ENCODE assay signal across 22 cellular contexts in the genomic region with DNA sequence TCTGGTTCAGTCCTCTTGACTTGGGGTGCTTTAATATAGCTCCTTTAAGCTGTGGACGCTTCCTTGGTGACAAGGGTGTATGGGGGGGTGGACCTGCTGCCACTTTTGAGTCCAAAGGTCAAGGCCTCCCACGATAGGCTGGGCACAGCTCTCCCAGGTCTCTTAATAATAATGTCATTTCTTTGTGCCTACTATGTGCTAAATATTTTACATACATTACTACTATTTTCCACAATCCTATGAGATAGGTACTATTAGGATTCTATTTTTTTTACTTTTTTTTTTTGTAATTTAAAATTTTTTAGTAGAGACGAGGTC. TPM values are rescaled to one million over a fixed set of nuclear protein-coding genes. Genes with fewer than 3 reads are reported as not detected.
A peak's percentile ranks its signal among the peaks of the same experiment; 100 is the strongest.
DNase-seq lines count a peak whose midpoint lies in the region; ATAC-seq lines count a peak whose summit lies in the region.
"Had no signal": no experiment of that assay in that cellular context is flagged by ENCODE, and none has a peak within 500 bp of the region (broad histone marks: within the 10 kb centered on the region; RNA-seq: fewer than 3 reads in every experiment).

No MANE protein-coding gene starts in this region.

- no peaks in the 10 kb centered on the region for H3K9me3 ChIP-seq in BLaER1 treated with 17β-estradiol and CSF1 and Interleukin-3, amounts not matched to agents 10 nM and 100 nM (replicated peaks in 1 of 11)
- H3K9me3 ChIP-seq: esophagus muscularis mucosa, gastroesophageal sphincter, spleen had no signal

- no peak overlapping the region for H3K9ac ChIP-seq in BLaER1 treated with 17β-estradiol and CSF1 and Interleukin-3, amounts not matched to agents 10 nM and 100 nM

- no peak for DNase-seq in activated CD4-positive, alpha-beta T cell treated with anti-CD3 and anti-CD28 coated beads for 36 hours
- DNase-seq in activated CD4-positive, alpha-beta T cell treated with anti-CD3 and anti-CD28 coated beads for 48 hours, result no peak
- DNase-seq in naive thymus-derived CD8-positive, alpha-beta T cell, result no peak
- no peak for DNase-seq in NCI-H1417 (lab: John Stamatoyannopoulos, UW)
- no peak for DNase-seq in substantia nigra (lab: John Stamatoyannopoulos, UW)
- DNase-seq in GF-D8 (lab: John Stamatoyannopoulos, UW), result no peak
- DNase-seq: activated CD4-positive, CD25-positive, alpha-beta regulatory T cell; aorta; central memory CD4-positive, alpha-beta T cell; HCEC 1CT; KBM-7; PC-9; stimulated activated CD4-positive, alpha-beta T cell treated with anti-CD3 and anti-CD28 coated beads, Interleukin-4, amount 100 ng/mL, for 4 hours had no signal

- POLR2A ChIA-PET in activated CD4-positive, alpha-beta T cell treated with anti-CD3 and anti-CD28 coated beads for 36 hours (lab: Charles Lee), result interaction anchor here (1.0 to 1.9 kb wide), 2 partner anchors 14 to 27 kb away, joined by 4 to 8 read pairs; no protein-coding TSS in a partner anchor
- POLR2A ChIA-PET in naive thymus-derived CD8-positive, alpha-beta T cell (lab: Charles Lee), result interaction anchor here (0.8 to 15.0 kb wide), 7 partner anchors 10 to 45 kb away, joined by 3 to 452 read pairs (median 9); partner anchors contain the start of gene UCP2

- peaks cover 12% of the 10 kb centered on the region for H3K36me3 Mint-ChIP-seq in activated CD4-positive, alpha-beta T cell treated with anti-CD3 and anti-CD28 coated beads for 36 hours (ENCODE audit: low read depth)
- peaks cover 29% of the 10 kb centered on the region for H3K36me3 Mint-ChIP-seq in activated T-helper 17 cell treated with anti-CD3 and anti-CD28 coated beads, Interleukin-2, amount 50 U/mL, for 72 hours (ENCODE audit: low read depth)
- peaks cover 0 to 3% (median 2%) of the 10 kb centered on the region in 3 donors for H3K36me3 Mint-ChIP-seq in naive thymus-derived CD8-positive, alpha-beta T cell

- intact Hi-C loops in activated CD4-positive, alpha-beta T cell treated with anti-CD3 and anti-CD28 coated beads for 36 hours (cut with DNase I, micrococcal nuclease), result no loop called here

- H3K27me3 Mint-ChIP-seq in activated CD4-positive, alpha-beta T cell treated with anti-CD3 and anti-CD28 coated beads for 36 hours, result no peaks in the 10 kb centered on the region
- no peaks in the 10 kb centered on the region for H3K27me3 Mint-ChIP-seq in activated T-helper 17 cell treated with anti-CD3 and anti-CD28 coated beads, Interleukin-2, amount 50 U/mL, for 72 hours
- H3K27me3 Mint-ChIP-seq in naive thymus-derived CD8-positive, alpha-beta T cell, result no peaks in the 10 kb centered on the region

- peak overlapping the region in 1 of 11 experiments; percentile 20; a peak in 2 of 22 replicates for H3K27ac ChIP-seq in BLaER1 treated with 17β-estradiol and CSF1 and Interleukin-3, amounts not matched to agents 10 nM and 100 nM
- H3K27ac ChIP-seq in substantia nigra (ENCODE audit: low read depth, low read length, poor library complexity, severe bottlenecking), result no peak overlapping the region
- H3K27ac ChIP-seq: esophagus muscularis mucosa, gastroesophageal sphincter, PC-9 had no signal

- no peaks in the 10 kb centered on the region for H3K9me3 Mint-ChIP-seq in activated CD4-positive, alpha-beta T cell treated with anti-CD3 and anti-CD28 coated beads for 36 hours (ENCODE audit: low read depth)
- H3K9me3 Mint-ChIP-seq in activated T-helper 17 cell treated with anti-CD3 and anti-CD28 coated beads, Interleukin-2, amount 50 U/mL, for 72 hours, result peaks cover 4% of the 10 kb centered on the region
- no peaks in the 10 kb centered on the region for H3K9me3 Mint-ChIP-seq in naive thymus-derived CD8-positive, alpha-beta T cell

- peaks cover 56 to 66% (median 60%) of the 10 kb centered on the region in 10 experiments for H3K4me1 ChIP-seq in BLaER1 treated with 17β-estradiol and CSF1 and Interleukin-3, amounts not matched to agents 10 nM and 100 nM
- H3K4me1 ChIP-seq: gastroesophageal sphincter had no signal

- H3K4me2 ChIP-seq in BLaER1 treated with 17β-estradiol and CSF1 and Interleukin-3, amounts not matched to agents 10 nM and 100 nM, result peak overlapping the region; percentile 43 to 69 (median 59)
- H3K4me2 ChIP-seq: PC-9 had no signal

- H3K27me3 ChIP-seq in BLaER1 treated with 17β-estradiol and CSF1 and Interleukin-3, amounts not matched to agents 10 nM and 100 nM, result no peaks in the 10 kb centered on the region
- H3K27me3 ChIP-seq: esophagus muscularis mucosa, gastroesophageal sphincter, spleen had no signal

- no peaks in the 10 kb centered on the region for H4K20me1 ChIP-seq in BLaER1 treated with 17β-estradiol and CSF1 and Interleukin-3, amounts not matched to agents 10 nM and 100 nM

- H3K4me1 Mint-ChIP-seq in activated CD4-positive, alpha-beta T cell treated with anti-CD3 and anti-CD28 coated beads for 36 hours, result peaks cover 82% of the 10 kb centered on the region
- peaks cover 44% of the 10 kb centered on the region for H3K4me1 Mint-ChIP-seq in activated T-helper 17 cell treated with anti-CD3 and anti-CD28 coated beads, Interleukin-2, amount 50 U/mL, for 72 hours
- H3K4me1 Mint-ChIP-seq in naive thymus-derived CD8-positive, alpha-beta T cell, result peaks cover 51 to 96% (median 89%) of the 10 kb centered on the region in 4 donors

- CTCF ChIA-PET in activated CD4-positive, alpha-beta T cell treated with anti-CD3 and anti-CD28 coated beads for 36 hours (lab: Charles Lee), result interaction anchor here (0.9 to 1.6 kb wide), 2 partner anchors 13 to 25 kb away, joined by 3 to 8 read pairs; no protein-coding TSS in a partner anchor

- H3K4me3 Mint-ChIP-seq in activated CD4-positive, alpha-beta T cell treated with anti-CD3 and anti-CD28 coated beads for 36 hours, result no peak overlapping the region
- H3K4me3 Mint-ChIP-seq in activated T-helper 17 cell treated with anti-CD3 and anti-CD28 coated beads, Interleukin-2, amount 50 U/mL, for 72 hours, result no peak overlapping the region
- peak overlapping the region in 4 of 10 donors; percentile 28 to 79 (median 54) for H3K4me3 Mint-ChIP-seq in naive thymus-derived CD8-positive, alpha-beta T cell

- H3K36me3 ChIP-seq in BLaER1 treated with 17β-estradiol and CSF1 and Interleukin-3, amounts not matched to agents 10 nM and 100 nM, result peaks cover 0 to 29% (median 17%) of the 10 kb centered on the region in 11 experiments; a peak in 17 of 22 replicates

- peak overlapping the region; percentile 47 for H3K27ac Mint-ChIP-seq in activated CD4-positive, alpha-beta T cell treated with anti-CD3 and anti-CD28 coated beads for 36 hours
- peak overlapping the region; percentile 87 for H3K27ac Mint-ChIP-seq in activated T-helper 17 cell treated with anti-CD3 and anti-CD28 coated beads, Interleukin-2, amount 50 U/mL, for 72 hours
- peak overlapping the region; percentile 65 to 98 (median 95) for H3K27ac Mint-ChIP-seq in naive thymus-derived CD8-positive, alpha-beta T cell

- no peak overlapping the region for H3K4me3 ChIP-seq in BLaER1 treated with 17β-estradiol and CSF1 and Interleukin-3, amounts not matched to agents 10 nM and 100 nM
- H3K4me3 ChIP-seq: esophagus muscularis mucosa, gastroesophageal sphincter, PC-9, spleen had no signal

- no peak for ATAC-seq in activated CD4-positive, alpha-beta T cell treated with anti-CD3 and anti-CD28 coated beads for 36 hours
- no peak for ATAC-seq in activated T-helper 17 cell treated with anti-CD3 and anti-CD28 coated beads, Interleukin-2, amount 50 U/mL, for 72 hours (replicated peaks)
- ATAC-seq in naive thymus-derived CD8-positive, alpha-beta T cell, result no peak
- ATAC-seq: gastroesophageal sphincter had no signal

RNA-seq across cellular contexts. Expression of gene UCP3, which starts 0.3 kb away (rescaled TPM):
- total RNA-seq in activated CD4-positive, alpha-beta T cell treated with anti-CD3 and anti-CD28 coated beads for 36 hours, result under 1 TPM; 0.69 to 0.73 TPM
- total RNA-seq in activated T-helper 17 cell treated with anti-CD3 and anti-CD28 coated beads, Interleukin-2, amount 50 U/mL, for 72 hours, result 1 to 10 TPM; 4.3 to 6.6 TPM
- 1 to 10 TPM; 6.8 to 7.5 TPM for total RNA-seq in naive thymus-derived CD8-positive, alpha-beta T cell
- under 1 TPM in 2 of 3 donors, not detected in 1; 0.50 to 0.76 TPM for polyA plus RNA-seq in naive thymus-derived CD8-positive, alpha-beta T cell

RNA-seq across cellular contexts. Expression of gene UCP2, which starts 26.5 kb away (rescaled TPM):
- total RNA-seq in activated CD4-positive, alpha-beta T cell treated with anti-CD3 and anti-CD28 coated beads for 36 hours, result 100 to 1,000 TPM; 259 to 261 TPM
- total RNA-seq in activated T-helper 17 cell treated with anti-CD3 and anti-CD28 coated beads, Interleukin-2, amount 50 U/mL, for 72 hours, result 100 to 1,000 TPM; 199 to 269 TPM
- 100 to 1,000 TPM; 388 to 396 TPM for total RNA-seq in naive thymus-derived CD8-positive, alpha-beta T cell
- polyA plus RNA-seq in naive thymus-derived CD8-positive, alpha-beta T cell, result 1,000 to 10,000 TPM in 2 of 3 donors, 100 to 1,000 TPM in 1; 998 to 1,325 (median 1,191) TPM

RNA-seq across cellular contexts. Expression of gene DNAJB13, which starts 58.4 kb away (rescaled TPM):
- under 1 TPM; 0.37 to 0.57 TPM for total RNA-seq in activated CD4-positive, alpha-beta T cell treated with anti-CD3 and anti-CD28 coated beads for 36 hours
- 1 to 10 TPM in 1 of 2 donors, not detected in 1; 1.2 TPM for total RNA-seq in activated T-helper 17 cell treated with anti-CD3 and anti-CD28 coated beads, Interleukin-2, amount 50 U/mL, for 72 hours
- total RNA-seq in naive thymus-derived CD8-positive, alpha-beta T cell, result under 1 TPM; 0.22 to 0.60 TPM
- under 1 TPM; 0.16 to 0.51 (median 0.46) TPM for polyA plus RNA-seq in naive thymus-derived CD8-positive, alpha-beta T cell
- total RNA-seq: A172, aorta, esophagus muscularis mucosa, gastroesophageal sphincter, kidney epithelial cell, mesenteric fat pad, pulmonary artery endothelial cell had no signal
- polyA plus RNA-seq: aorta had no signal
